In the genomic region with DNA sequence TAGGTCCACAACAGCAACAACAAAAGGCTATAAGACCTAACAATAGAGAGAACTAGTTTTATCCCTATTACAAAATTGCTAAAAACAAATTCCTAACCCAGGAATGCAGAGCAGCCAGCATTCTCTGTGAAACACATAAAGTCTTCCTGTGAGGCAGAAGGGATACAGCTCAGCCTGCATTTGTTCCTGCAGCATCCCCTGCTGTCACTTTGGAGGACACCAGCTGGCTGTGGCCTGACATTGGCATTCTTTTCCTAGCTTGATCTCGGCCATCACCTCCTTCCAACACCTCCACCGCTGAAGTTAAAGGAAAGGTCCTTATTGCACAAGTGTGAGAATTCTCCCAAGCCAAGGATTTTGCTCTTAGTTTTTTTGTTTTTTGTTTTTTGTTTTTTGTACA, we compare ENCODE assay signal across 12 cellular contexts.
DNase-seq lines count a peak whose midpoint lies in the region; ATAC-seq, FAIRE-seq and TF ChIP-seq lines count a peak whose summit lies in the region.
"Had no signal": no experiment of that assay in that cellular context is flagged by ENCODE, and none has a peak within 500 bp of the region (broad histone marks: within the 10 kb centered on the region; RNA-seq: fewer than 3 reads in every experiment).

No MANE protein-coding gene starts in this region.

- peaks cover 0 to 3% of the 10 kb centered on the region in 2 experiments; a peak in 2 of 5 replicates for H3K4me1 ChIP-seq in K562 (replicated peaks in 1 of 2; ENCODE audit: control insufficient read depth in 2 of 2, insufficient read depth in 2 of 2, low read length in 2 of 2)

- no peaks in the 10 kb centered on the region; the same call in 1 of the 2 replicates for H4K20me1 ChIP-seq in K562 (replicated peaks; ENCODE audit: control insufficient read depth, insufficient read depth, low read length)

- no peak overlapping the region for H3K27ac ChIP-seq in AG04450 (ENCODE audit: low read depth, low read length)
- H3K27ac ChIP-seq in K562 (ENCODE audit: extremely low read depth, low read depth, low read length) = no peak overlapping the region
- H3K27ac ChIP-seq: heart left ventricle had no signal

- ATAC-seq in K562 (0 out of 3 replicates have a peak, but pooled peaks have one; percentile 39), GM21515 (IDR thresholded peaks at IDR 0.05; ENCODE audit: unreplicated experiment) (no peak), GM21576 (IDR thresholded peaks at IDR 0.05; ENCODE audit: unreplicated experiment) (no peak)
- no peak for ATAC-seq in activated naive CD8-positive, alpha-beta T cell treated with anti-CD3 and anti-CD28 coated beads, Interleukin-2, amount 50 U/mL, for 24 hours
- ATAC-seq: activated naive CD4-positive, alpha-beta T cell treated with anti-CD3 and anti-CD28 coated beads, Interleukin-2, amount 50 U/mL, for 72 hours; heart left ventricle; stimulated activated naive CD8-positive, alpha-beta T cell treated with anti-CD3 and anti-CD28 coated beads, Interleukin-15, amount 100 ng/mL, for 72 hours had no signal

- no peak overlapping the region for H3K4me3 ChIP-seq in AG04450 (ENCODE audit: low read depth, low read length)
- H3K4me3 ChIP-seq in K562 = no peak overlapping the region
- H3K4me3 ChIP-seq in kidney epithelial cell (ENCODE audit: low read depth, low read length) = no peak overlapping the region
- H3K4me3 ChIP-seq: heart left ventricle had no signal

- 0% methylated on average over 2 of the region's 2 CpGs for WGBS in K562 (ENCODE audit: insufficient coverage, low coverage, missing lambda C conversion rate)

- intact Hi-C loops in K562 (cut with micrococcal nuclease) = loop anchor here (5.0 to 10.0 kb wide), 2 partner anchors 201 to 847 kb away; no protein-coding TSS in a partner anchor

- H3K9me3 ChIP-seq in AG04450 (ENCODE audit: control insufficient read depth, insufficient read depth, low read length) (no peaks in the 10 kb centered on the region), K562 (replicated peaks; ENCODE audit: control insufficient read depth, insufficient read depth, low read depth, low read length) (no peaks in the 10 kb centered on the region)
- H3K9me3 ChIP-seq: heart left ventricle had no signal

- H3K36me3 ChIP-seq in K562 (ENCODE audit: control insufficient read depth, insufficient read depth, low read length) (no peaks in the 10 kb centered on the region), kidney epithelial cell (ENCODE audit: control insufficient read depth, insufficient read depth, low read length) (no peaks in the 10 kb centered on the region)
- H3K36me3 ChIP-seq: heart left ventricle had no signal

- no peaks in the 10 kb centered on the region for H3K9me3 Mint-ChIP-seq in activated naive CD8-positive, alpha-beta T cell treated with anti-CD3 and anti-CD28 coated beads, Interleukin-2, amount 50 U/mL, for 24 hours
- H3K9me3 Mint-ChIP-seq: activated naive CD4-positive, alpha-beta T cell treated with anti-CD3 and anti-CD28 coated beads, Interleukin-2, amount 50 U/mL, for 72 hours; stimulated activated naive CD8-positive, alpha-beta T cell treated with anti-CD3 and anti-CD28 coated beads, Interleukin-15, amount 100 ng/mL, for 72 hours had no signal

- H3K9me1 ChIP-seq in K562 (ENCODE audit: control insufficient read depth, insufficient read depth, low read length) = no peaks in the 10 kb centered on the region

- H2AFZ ChIP-seq in K562 (ENCODE audit: low read depth, low read length) = no peak overlapping the region

- H3K27me3 ChIP-seq in AG04450 (ENCODE audit: control insufficient read depth, insufficient read depth, low read length) = peaks cover 4% of the 10 kb centered on the region
- no peaks in the 10 kb centered on the region; a peak in 1 of 5 replicates for H3K27me3 ChIP-seq in K562 (ENCODE audit: control insufficient read depth in 2 of 2, insufficient read depth in 2 of 2, low read length in 2 of 2)
- H3K27me3 ChIP-seq in kidney epithelial cell (ENCODE audit: control insufficient read depth, insufficient read depth, low read length) = no peaks in the 10 kb centered on the region
- H3K27me3 ChIP-seq: heart left ventricle had no signal

- no peak overlapping the region for H3K4me3 Mint-ChIP-seq in activated naive CD8-positive, alpha-beta T cell treated with anti-CD3 and anti-CD28 coated beads, Interleukin-2, amount 50 U/mL, for 24 hours
- H3K4me3 Mint-ChIP-seq: stimulated activated naive CD8-positive, alpha-beta T cell treated with anti-CD3 and anti-CD28 coated beads, Interleukin-15, amount 100 ng/mL, for 72 hours had no signal

- no peaks in the 10 kb centered on the region for H3K36me3 Mint-ChIP-seq in activated naive CD8-positive, alpha-beta T cell treated with anti-CD3 and anti-CD28 coated beads, Interleukin-2, amount 50 U/mL, for 24 hours (ENCODE audit: low read depth)
- H3K36me3 Mint-ChIP-seq: activated naive CD4-positive, alpha-beta T cell treated with anti-CD3 and anti-CD28 coated beads, Interleukin-2, amount 50 U/mL, for 72 hours had no signal

- H3K79me2 ChIP-seq in K562 (ENCODE audit: control insufficient read depth, insufficient read depth, low read length) = no peaks in the 10 kb centered on the region

- no TSS peak for BruUV-seq in K562 (replicated peaks; lab: Mats Ljungman, UMichigan)

- no peak for DNase-seq in AG04450 (ENCODE audit: low read depth, low spot score)
- peak; percentile 64 for DNase-seq in H4 (ENCODE audit: low spot score)
- DNase-seq in K562 (ENCODE audit: extremely low read depth in 1 of 4, low spot score in 3 of 4) = no peak
- DNase-seq in kidney epithelial cell (ENCODE audit: low read depth) = no peak
- no peak for DNase-seq in ecto neural progenitor cell (ENCODE audit: low spot score)
- DNase-seq in activated naive CD8-positive, alpha-beta T cell treated with anti-CD3 and anti-CD28 coated beads, Interleukin-2, amount 50 U/mL, for 24 hours = no peak
- DNase-seq: heart left ventricle; NCI-H2081 treated with DMSO at 0.1 percent for 48 hours; stimulated activated naive CD8-positive, alpha-beta T cell treated with anti-CD3 and anti-CD28 coated beads, Interleukin-15, amount 100 ng/mL, for 72 hours had no signal

- POLR2A ChIA-PET in AG04450 (lab: Yijun Ruan, JAX) = no interaction called here
- POLR2A ChIA-PET in K562 (lab: Yijun Ruan, JAX) = no interaction called here

- no peak overlapping the region for H3K9ac ChIP-seq in K562 (ENCODE audit: insufficient read depth in 1 of 2, low read depth in 2 of 2, low read length in 2 of 2)

- FAIRE-seq in K562 (lab: Jason Lieb, UNC) = no peak

- no peak overlapping the region for H3K27ac Mint-ChIP-seq in activated naive CD8-positive, alpha-beta T cell treated with anti-CD3 and anti-CD28 coated beads, Interleukin-2, amount 50 U/mL, for 24 hours
- H3K27ac Mint-ChIP-seq: activated naive CD4-positive, alpha-beta T cell treated with anti-CD3 and anti-CD28 coated beads, Interleukin-2, amount 50 U/mL, for 72 hours; stimulated activated naive CD8-positive, alpha-beta T cell treated with anti-CD3 and anti-CD28 coated beads, Interleukin-15, amount 100 ng/mL, for 72 hours had no signal

- H3K4me2 ChIP-seq in K562 (ENCODE audit: insufficient read depth, low read length) = no peak overlapping the region

- H3K4me1 Mint-ChIP-seq in activated naive CD8-positive, alpha-beta T cell treated with anti-CD3 and anti-CD28 coated beads, Interleukin-2, amount 50 U/mL, for 24 hours = no peaks in the 10 kb centered on the region
- H3K4me1 Mint-ChIP-seq: stimulated activated naive CD8-positive, alpha-beta T cell treated with anti-CD3 and anti-CD28 coated beads, Interleukin-15, amount 100 ng/mL, for 72 hours had no signal

- TF ChIP-seq CTCF in AG04450 (IDR thresholded peaks at IDR 0.05; ENCODE audit: low read depth, low read length) (peak; percentile 38), K562 (IDR thresholded peaks at IDR 0.05 in 2 of 3, conservative IDR thresholded peaks at IDR 0.05 in 1 of 3; ENCODE audit: insufficient read depth in 2 of 3, low read depth in 1 of 3, low read length in 3 of 3) (peak in 2 of 3 experiments; percentile 29 to 34; a peak in 2 of 6 replicates), kidney epithelial cell (IDR thresholded peaks at IDR 0.05; ENCODE audit: insufficient read depth, low read length, poor library complexity, severe bottlenecking) (peak; percentile 24)

- no peak for TF ChIP-seq RAD21 in K562 (CRISPR knock-in tag; conservative IDR thresholded peaks at IDR 0.05 in 1 of 2, IDR thresholded peaks at IDR 0.05 in 1 of 2)

- in situ Hi-C loops in K562 (cut with MboI) = loop anchor here (10.0 kb wide), 1 partner anchor 303 kb away; no protein-coding TSS in a partner anchor

- CTCF ChIA-PET in AG04450 (lab: Charles Lee) (interaction anchor here (0.6 to 6.6 kb wide), 4 partner anchors 179 to 303 kb away, joined by 3 to 61 read pairs (median 6); no protein-coding TSS in a partner anchor), K562 (lab: Yijun Ruan, JAX; ENCODE audit: low intra/inter-chr PET ratio) (no interaction called here)

- no peak for TF ChIP-seq EP300 in K562 (IDR thresholded peaks at IDR 0.05; ENCODE audit: low read length)

- peaks cover 2% of the 10 kb centered on the region for H3K27me3 Mint-ChIP-seq in activated naive CD8-positive, alpha-beta T cell treated with anti-CD3 and anti-CD28 coated beads, Interleukin-2, amount 50 U/mL, for 24 hours

- TF ChIP-seq POLR2A in K562 (conservative IDR thresholded peaks at IDR 0.05) = no peak

TF ChIP-seq in K562, 482 proteins besides CTCF, POLR2A, EP300 and RAD21:
- TF ChIP-seq ZBTB7A (IDR thresholded peaks at IDR 0.05; ENCODE audit: borderline replicate concordance, control insufficient read depth, low read depth, low read length) (no peak), ASH1L (IDR thresholded peaks at IDR 0.05; ENCODE audit: borderline replicate concordance, low read depth, partially characterized antibody) (no peak), GATA2 (CRISPR knock-in tag; IDR thresholded peaks at IDR 0.05) (no peak), CHD4 (IDR thresholded peaks at IDR 0.05; ENCODE audit: insufficient read depth, insufficient replicate concordance, low read depth, low read length, poor library complexity, severe bottlenecking) (no peak), SAFB (IDR thresholded peaks at IDR 0.05; ENCODE audit: borderline replicate concordance, low read depth, low read length) (no peak), PTRF (tag; IDR thresholded peaks at IDR 0.05) (no peak), GATAD2A (IDR thresholded peaks at IDR 0.05) (no peak), VEZF1 (CRISPR knock-in tag; IDR thresholded peaks at IDR 0.05) (no peak), KLF16 (IDR thresholded peaks at IDR 0.05) (no peak)
